1 cellular context compared by ENCODE assay signal in genomic region chr11:65504671-65505433, GRCh38.
TF ChIP-seq lines count a peak whose summit lies in the region.

No MANE protein-coding gene starts in this region.

TF ChIP-seq in K562, 482 proteins besides CTCF, POLR2A, EP300 and RAD21 (continued from another document):
- TF ChIP-seq ZFP1 (CRISPR knock-in tag; IDR thresholded peaks at IDR 0.05): peak; percentile 7; the same call in 1 of the 2 replicates
- TF ChIP-seq THRB (CRISPR knock-in tag; conservative IDR thresholded peaks at IDR 0.05): peak; percentile 99
